8 cellular contexts compared by ENCODE assay signal in the genomic region with DNA sequence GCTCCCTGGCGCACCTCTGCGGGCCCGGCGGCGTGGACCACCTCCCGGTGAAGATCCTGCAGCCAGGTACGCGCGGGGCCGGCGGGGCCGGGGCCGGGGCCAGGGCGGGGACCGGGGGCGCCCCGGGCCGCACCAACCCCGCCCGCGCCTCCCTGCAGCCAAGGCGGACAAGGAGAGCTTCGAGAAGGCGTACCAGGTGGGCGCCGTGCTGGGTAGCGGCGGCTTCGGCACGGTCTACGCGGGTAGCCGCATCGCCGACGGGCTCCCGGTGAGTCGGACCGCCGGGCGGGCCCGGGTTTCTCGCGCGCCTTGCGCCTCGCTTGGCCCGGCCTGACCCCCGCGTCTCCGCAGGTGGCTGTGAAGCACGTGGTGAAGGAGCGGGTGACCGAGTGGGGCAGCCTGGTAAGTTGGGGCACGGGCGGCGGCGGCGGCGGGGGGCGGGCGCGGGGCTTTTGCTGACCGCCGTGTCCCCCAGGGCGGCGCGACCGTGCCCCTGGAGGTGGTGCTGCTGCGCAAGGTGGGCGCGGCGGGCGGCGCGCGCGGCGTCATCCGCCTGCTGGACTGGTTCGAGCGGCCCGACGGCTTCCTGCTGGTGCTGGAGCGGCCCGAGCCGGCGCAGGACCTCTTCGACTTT. TPM values are rescaled to one million over a fixed set of nuclear protein-coding genes. Genes with fewer than 3 reads are reported as not detected.
DNase-seq lines count a peak whose midpoint lies in the region; ATAC-seq and TF ChIP-seq lines count a peak whose summit lies in the region.

No MANE protein-coding gene starts in this region.

- peak overlapping the region; percentile 93 for H3K4me3 Mint-ChIP-seq in activated CD4-positive, alpha-beta T cell treated with anti-CD3 and anti-CD28 coated beads for 36 hours

- no peaks in the 10 kb centered on the region for H3K27me3 Mint-ChIP-seq in activated CD4-positive, alpha-beta T cell treated with anti-CD3 and anti-CD28 coated beads for 36 hours

- no peaks in the 10 kb centered on the region for H3K27me3 ChIP-seq in vagina

- H3K4me3 ChIP-seq in AG04449 (ENCODE audit: low read depth, low read length) (peak overlapping the region; percentile 79), vagina (peak overlapping the region; percentile 76 to 100)

- H3K27ac Mint-ChIP-seq in activated CD4-positive, alpha-beta T cell treated with anti-CD3 and anti-CD28 coated beads for 36 hours: peak overlapping the region; percentile 93

- no peak for DNase-seq in AG04449 (ENCODE audit: low read depth, low spot score)
- no peak for DNase-seq in HEK293T (ENCODE audit: extremely low spot score)
- DNase-seq in activated CD4-positive, alpha-beta T cell treated with anti-CD3 and anti-CD28 coated beads for 36 hours: peak; percentile 69
- no peak for DNase-seq in epithelial cell of prostate (ENCODE audit: low read depth, low spot score)
- peak; percentile 31 for DNase-seq in myocyte (ENCODE audit: low read depth)
- DNase-seq in vagina (ENCODE audit: extremely low spot score in 2 of 2): no peak
- no peak for DNase-seq in AG20443 (ENCODE audit: low spot score)

- H3K36me3 Mint-ChIP-seq in activated CD4-positive, alpha-beta T cell treated with anti-CD3 and anti-CD28 coated beads for 36 hours (ENCODE audit: low read depth): peaks cover 32% of the 10 kb centered on the region

- H3K27ac ChIP-seq in epithelial cell of prostate (peak overlapping the region; percentile 90), vagina (peak overlapping the region; percentile 89)

- H3K9me3 Mint-ChIP-seq in activated CD4-positive, alpha-beta T cell treated with anti-CD3 and anti-CD28 coated beads for 36 hours (ENCODE audit: low read depth): no peaks in the 10 kb centered on the region

- no peak for TF ChIP-seq POLR2A in vagina (IDR thresholded peaks at IDR 0.05)

- H3K4me1 Mint-ChIP-seq in activated CD4-positive, alpha-beta T cell treated with anti-CD3 and anti-CD28 coated beads for 36 hours: peaks cover 28% of the 10 kb centered on the region

- no peaks in the 10 kb centered on the region for H3K9me3 ChIP-seq in vagina

- CTCF ChIA-PET in AG04449 (lab: Yijun Ruan, JAX) (no interaction called here), HEK293T (lab: Yijun Ruan, JAX) (no interaction called here)
- CTCF ChIA-PET in activated CD4-positive, alpha-beta T cell treated with anti-CD3 and anti-CD28 coated beads for 36 hours (lab: Charles Lee): interaction anchor here (0.6 to 2.7 kb wide), 5 partner anchors 10 to 70 kb away, joined by 3 to 19 read pairs (median 4); no protein-coding TSS in a partner anchor

- TF ChIP-seq CTCF in AG04449 (IDR thresholded peaks at IDR 0.05; ENCODE audit: insufficient read depth, low read length, missing control alignments) (no peak), vagina (IDR thresholded peaks at IDR 0.05) (no peak)

- no peak for ATAC-seq in activated CD4-positive, alpha-beta T cell treated with anti-CD3 and anti-CD28 coated beads for 36 hours
- no peak for ATAC-seq in GM21381 (IDR thresholded peaks at IDR 0.05; ENCODE audit: unreplicated experiment)

- peaks cover 47% of the 10 kb centered on the region for H3K4me1 ChIP-seq in vagina

- intact Hi-C loops in activated CD4-positive, alpha-beta T cell treated with anti-CD3 and anti-CD28 coated beads for 36 hours (cut with DNase I, micrococcal nuclease): loop anchor here (1.0 to 5.0 kb wide), 16 partner anchors 16 to 661 kb away; partner anchors contain the start of genes ALG12 (in 1 of the 2), BRD1 (in 1 of the 2), CRELD2 (in 1 of the 2) and MAPK11 (in 1 of the 2)
- intact Hi-C loops in vagina (cut with DNase I): loop anchor here (2.0 kb wide), 1 partner anchor 24 kb away; no protein-coding TSS in a partner anchor

- peaks cover 0 to 25% of the 10 kb centered on the region in 2 donors for H3K36me3 ChIP-seq in vagina

- POLR2A ChIA-PET in AG04449 (lab: Yijun Ruan, JAX) (interaction anchor here (1.1 to 3.8 kb wide), 4 partner anchors 9 to 69 kb away, joined by 3 to 21 read pairs (median 4); no protein-coding TSS in a partner anchor), HEK293T (lab: Yijun Ruan, JAX) (interaction anchor here (1.0 to 2.9 kb wide), 7 partner anchors 9 to 46 kb away, joined by 3 to 10 read pairs (median 4); no protein-coding TSS in a partner anchor)
- POLR2A ChIA-PET in activated CD4-positive, alpha-beta T cell treated with anti-CD3 and anti-CD28 coated beads for 36 hours (lab: Charles Lee): interaction anchor here (1.1 to 4.7 kb wide), 5 partner anchors 10 to 69 kb away, joined by 3 to 46 read pairs (median 5); partner anchors contain the start of genes ALG12 and CRELD2

TF ChIP-seq in HEK293T, 16 proteins besides CTCF, POLR2A, EP300 and RAD21:
- TF ChIP-seq CTBP1 (IDR thresholded peaks at IDR 0.05; ENCODE audit: borderline replicate concordance): no peak
- 0 out of 2 replicates have a peak, but pooled peaks have one; percentile 24 for TF ChIP-seq L3MBTL2 (conservative IDR thresholded peaks at IDR 0.05)
TF ChIP-seq in HEK293T: peak in this region for 1.

RNA-seq across cellular contexts. Expression of gene PIM3, which starts 0.5 kb away (rescaled TPM):
- 100 to 1,000 TPM; 127 to 165 TPM for total RNA-seq in activated CD4-positive, alpha-beta T cell treated with anti-CD3 and anti-CD28 coated beads for 36 hours
- total RNA-seq in myocyte (41.4 and 42.4 TPM in 2 replicates), vagina (97.2 TPM)
- polyA plus RNA-seq in myocyte (2012): 10.6 TPM

RNA-seq across cellular contexts. Expression of gene CRELD2, which starts 42.6 kb away (rescaled TPM):
- 10 to 100 TPM; 15.2 to 16.4 TPM for total RNA-seq in activated CD4-positive, alpha-beta T cell treated with anti-CD3 and anti-CD28 coated beads for 36 hours
- total RNA-seq in myocyte: 63.0 and 120 TPM in 2 replicates
- polyA plus RNA-seq in myocyte (2012): 75.8 TPM
- total RNA-seq in vagina: 34.4 TPM

RNA-seq across cellular contexts. Expression of gene ALG12, which starts 42.8 kb away (rescaled TPM):
- total RNA-seq in activated CD4-positive, alpha-beta T cell treated with anti-CD3 and anti-CD28 coated beads for 36 hours: 10 to 100 TPM; 13.6 to 13.7 TPM
- total RNA-seq in myocyte (23.4 and 24.5 TPM in 2 replicates), vagina (21.4 TPM)
- 21.8 TPM for polyA plus RNA-seq in myocyte (2012)

RNA-seq across cellular contexts. Expression of gene IL17REL, which starts 51.5 kb away (rescaled TPM):
- under 1 TPM; 0.16 TPM for total RNA-seq in activated CD4-positive, alpha-beta T cell treated with anti-CD3 and anti-CD28 coated beads for 36 hours
- not detected in 2 replicates for total RNA-seq in myocyte
- not detected for polyA plus RNA-seq in myocyte (2012)
- not detected for total RNA-seq in vagina

Comparison
In these comparisons a context has a peak if more than half of its experiments do, and no peak if none do; other contexts are left out.
1. DNase-seq: peak in activated CD4-positive, alpha-beta T cell treated with anti-CD3 and anti-CD28 coated beads for 36 hours (single experiment) and myocyte (single experiment); none in AG04449 (single experiment), HEK293T (single experiment), epithelial cell of prostate (single experiment), vagina (0 of 2) and AG20443 (single experiment).